In the genomic region with DNA sequence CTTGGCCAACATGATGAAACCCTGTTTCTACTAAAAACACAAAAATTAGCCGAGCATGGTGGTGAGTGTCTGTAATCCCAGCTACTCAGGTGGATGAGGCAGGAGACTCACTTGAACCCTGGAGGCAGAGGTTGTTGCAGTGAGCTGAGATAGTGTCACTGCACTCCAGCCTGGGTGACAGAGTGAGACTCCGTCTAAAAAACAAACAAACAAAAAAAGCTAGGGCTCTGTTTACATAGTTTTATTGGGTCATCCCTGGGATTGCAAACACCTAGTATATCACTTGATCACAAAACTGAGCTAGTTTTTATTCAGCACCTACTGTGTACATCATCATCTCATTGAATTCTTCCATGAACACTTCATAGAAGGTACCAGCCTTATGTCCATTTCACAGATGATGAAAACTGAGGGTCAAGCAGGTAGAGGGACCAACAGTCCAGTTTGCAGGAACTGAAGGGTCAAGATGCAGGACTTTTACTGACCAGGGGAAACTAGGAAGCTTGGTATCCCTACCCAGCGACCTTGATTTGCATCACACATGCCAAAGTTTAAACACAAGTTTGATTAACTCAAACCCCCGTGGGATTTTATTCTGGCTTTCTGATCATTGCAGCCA, we compare ENCODE assay signal across 13 cellular contexts. TPM values are rescaled to one million over a fixed set of nuclear protein-coding genes. Genes with fewer than 3 reads are reported as not detected.
DNase-seq lines count a peak whose midpoint lies in the region; ATAC-seq and TF ChIP-seq lines count a peak whose summit lies in the region.
"Had no signal": no experiment of that assay in that cellular context is flagged by ENCODE, and none has a peak within 500 bp of the region (broad histone marks: within the 10 kb centered on the region; RNA-seq: fewer than 3 reads in every experiment).

No MANE protein-coding gene starts in this region.

- H3K27me3 Mint-ChIP-seq in CD8-positive, alpha-beta T cell (ENCODE audit: low read depth): no peaks in the 10 kb centered on the region
- H3K27me3 Mint-ChIP-seq: IgD-negative memory B cell had no signal

- ATAC-seq in CD8-positive, alpha-beta T cell: no peak
- no peak for ATAC-seq in HG02973 (IDR thresholded peaks at IDR 0.05; ENCODE audit: unreplicated experiment)

- CTCF ChIA-PET in CD8-positive, alpha-beta T cell (lab: Charles Lee): interaction anchor here (0.6 to 5.0 kb wide), 51 partner anchors 9 to 468 kb away, joined by 3 to 89 read pairs (median 4); partner anchors contain the start of genes MRTFA and TNRC6B
- CTCF ChIA-PET in OCI-LY7 (lab: Charles Lee; ENCODE audit: unreplicated experiment): interaction anchor here (0.6 to 2.0 kb wide), 4 partner anchors 9 to 139 kb away, joined by 3 to 8 read pairs (median 5); partner anchors contain the start of gene MRTFA

- H3K27ac Mint-ChIP-seq in CD8-positive, alpha-beta T cell: no peak overlapping the region
- H3K27ac Mint-ChIP-seq: activated T-cell treated with anti-CD3 and anti-CD28 coated beads, Interleukin-2, amount 50 U/mL, for 72 hours; nephron progenitor cell had no signal

- no peak for DNase-seq in CD8-positive, alpha-beta T cell
- DNase-seq in OCI-LY7 (ENCODE audit: low spot score) (no peak), epithelial cell of prostate (ENCODE audit: low read depth, low spot score) (no peak), NCI-H1417 treated with DMSO at 0.1 percent for 48 hours (lab: John Stamatoyannopoulos, UW) (no peak), MV-4-11 (lab: John Stamatoyannopoulos, UW) (no peak), NCI-H69 (lab: John Stamatoyannopoulos, UW) (no peak)

- no peaks in the 10 kb centered on the region for H3K27me3 ChIP-seq in CD8-positive, alpha-beta T cell (ENCODE audit: insufficient read depth, low read length)
- no peaks in the 10 kb centered on the region for H3K27me3 ChIP-seq in parathyroid adenoma (ENCODE audit: control insufficient read depth, insufficient read depth, low read length)
- H3K27me3 ChIP-seq: adrenal gland had no signal

- H3K79me2 ChIP-seq in OCI-LY7 (ENCODE audit: insufficient read depth, low read depth, low read length): no peaks in the 10 kb centered on the region
- H3K79me2 ChIP-seq in parathyroid adenoma: no peaks in the 10 kb centered on the region

- no peaks in the 10 kb centered on the region for H3K36me3 Mint-ChIP-seq in CD8-positive, alpha-beta T cell

- H3K4me2 ChIP-seq in OCI-LY7 (ENCODE audit: low read length) (peak overlapping the region; percentile 59), parathyroid adenoma (ENCODE audit: low read length) (no peak overlapping the region)

- H3K9me2 ChIP-seq in OCI-LY7 (ENCODE audit: insufficient read depth, low read length): no peaks in the 10 kb centered on the region

- BruUV-seq in OCI-LY7 (replicated peaks; lab: Mats Ljungman, UMichigan): no TSS peak

- H3K9me3 ChIP-seq in CD8-positive, alpha-beta T cell (ENCODE audit: low read length): no peaks in the 10 kb centered on the region
- no peaks in the 10 kb centered on the region for H3K9me3 ChIP-seq in OCI-LY7 (ENCODE audit: low read length)
- H3K9me3 ChIP-seq in parathyroid adenoma (ENCODE audit: control insufficient read depth, low read length): no peaks in the 10 kb centered on the region
- H3K9me3 ChIP-seq: adrenal gland, left ventricle myocardium inferior had no signal

- no peak overlapping the region for H3K27ac ChIP-seq in CD8-positive, alpha-beta T cell (ENCODE audit: low read depth, low read length)
- H3K27ac ChIP-seq in OCI-LY7 (ENCODE audit: low read depth, low read length, poor library complexity, severe bottlenecking) (no peak overlapping the region), epithelial cell of prostate (peak overlapping the region; percentile 86), parathyroid adenoma (no peak overlapping the region)

- intact Hi-C loops in CD8-positive, alpha-beta T cell (cut with DNase I, micrococcal nuclease): loop anchor here (1.0 to 10.0 kb wide), 6 partner anchors 8 to 1111 kb away; partner anchors contain the start of gene RPS19BP1 (in 1 of the 2)
- intact Hi-C loops in OCI-LY7 (cut with micrococcal nuclease; ENCODE audit: unreplicated experiment): loop anchor here (1.0 to 10.0 kb wide), 3 partner anchors 120 to 271 kb away; partner anchors contain the start of gene SGSM3

- H3K4me1 ChIP-seq in CD8-positive, alpha-beta T cell (ENCODE audit: insufficient read depth, low read length): no peaks in the 10 kb centered on the region
- H3K4me1 ChIP-seq in OCI-LY7 (ENCODE audit: insufficient read depth, low read length, poor library complexity, severe bottlenecking): peaks cover 33% of the 10 kb centered on the region
- no peaks in the 10 kb centered on the region for H3K4me1 ChIP-seq in parathyroid adenoma
- H3K4me1 ChIP-seq: adrenal gland had no signal

- H3K4me3 Mint-ChIP-seq in CD8-positive, alpha-beta T cell: no peak overlapping the region
- H3K4me3 Mint-ChIP-seq: nephron progenitor cell had no signal

- no peak for TF ChIP-seq CTCF in CD8-positive, alpha-beta T cell (IDR thresholded peaks at IDR 0.05)
- TF ChIP-seq CTCF in OCI-LY7 (conservative IDR thresholded peaks at IDR 0.05; ENCODE audit: low read length) (no peak), parathyroid adenoma (IDR thresholded peaks at IDR 0.05) (no peak)

- H3K9ac ChIP-seq in parathyroid adenoma: no peak overlapping the region

- no peaks in the 10 kb centered on the region for H4K20me1 ChIP-seq in OCI-LY7 (ENCODE audit: insufficient read depth, low read length)

- POLR2A ChIA-PET in CD8-positive, alpha-beta T cell (lab: Charles Lee): interaction anchor here (0.6 to 1.7 kb wide), 9 partner anchors 9 to 216 kb away, joined by 3 to 8 read pairs (median 3); partner anchors contain the start of gene MRTFA
- POLR2A ChIA-PET in OCI-LY7 (lab: Charles Lee): interaction anchor here (0.5 to 1.2 kb wide), 5 partner anchors 24 to 258 kb away, joined by 3 to 11 read pairs (median 3); no protein-coding TSS in a partner anchor

- peaks cover 7% of the 10 kb centered on the region for H3K4me1 Mint-ChIP-seq in CD8-positive, alpha-beta T cell (ENCODE audit: low read depth)

- H2AFZ ChIP-seq in OCI-LY7 (ENCODE audit: low read length) (peak overlapping the region; percentile 89), parathyroid adenoma (peak overlapping the region; percentile 4)

- no peaks in the 10 kb centered on the region for H3K9me3 Mint-ChIP-seq in CD8-positive, alpha-beta T cell
- H3K9me3 Mint-ChIP-seq: activated T-cell treated with anti-CD3 and anti-CD28 coated beads, Interleukin-2, amount 50 U/mL, for 72 hours; IgD-negative memory B cell; nephron progenitor cell had no signal

- peak overlapping the region; percentile 24 for H3K4me3 ChIP-seq in CD8-positive, alpha-beta T cell (ENCODE audit: low read depth, low read length)
- H3K4me3 ChIP-seq in OCI-LY7 (ENCODE audit: low read depth, low read length, poor library complexity, severe bottlenecking): no peak overlapping the region
- H3K4me3 ChIP-seq in parathyroid adenoma (ENCODE audit: low read depth, low read length): no peak overlapping the region
- H3K4me3 ChIP-seq: adrenal gland had no signal

- H3K36me3 ChIP-seq in CD8-positive, alpha-beta T cell (ENCODE audit: insufficient read depth, low read length): no peaks in the 10 kb centered on the region
- H3K36me3 ChIP-seq in OCI-LY7 (ENCODE audit: insufficient read depth, low read length) (no peaks in the 10 kb centered on the region), parathyroid adenoma (ENCODE audit: control insufficient read depth, insufficient read depth, low read length) (no peaks in the 10 kb centered on the region)
- H3K36me3 ChIP-seq: adrenal gland, left ventricle myocardium inferior had no signal

RNA-seq across cellular contexts. Expression of gene MRTFA, which starts 9.2 kb away (rescaled TPM):
- 10 to 100 TPM; 53.7 to 56.7 TPM for total RNA-seq in CD8-positive, alpha-beta T cell
- 25.6 and 47.7 TPM in 2 replicates for total RNA-seq in OCI-LY7 (2014; rRNA removed; shearing (Covaris generic))
- total RNA-seq in OCI-LY7 (2022): 60.4 and 66.9 TPM in 2 replicates

RNA-seq across cellular contexts. Expression of gene MCHR1, which starts 33.6 kb away (rescaled TPM):
- not detected for total RNA-seq in CD8-positive, alpha-beta T cell
- not detected in 2 replicates for total RNA-seq in OCI-LY7 (2014; rRNA removed; shearing (Covaris generic))
- not detected in 2 replicates for total RNA-seq in OCI-LY7 (2022)
- total RNA-seq: activated T-cell treated with anti-CD3 and anti-CD28 coated beads, Interleukin-2, amount 50 U/mL, for 72 hours had no signal
